Comparison of ENCODE assay signal across 16 cellular contexts in genomic region chr14:96625436-96625945, GRCh38.
DNase-seq lines count a peak whose midpoint lies in the region; ATAC-seq and TF ChIP-seq lines count a peak whose summit lies in the region.
"Had no signal": no experiment of that assay in that cellular context is flagged by ENCODE, and none has a peak within 500 bp of the region (broad histone marks: within the 10 kb centered on the region; RNA-seq: fewer than 3 reads in every experiment).

No MANE protein-coding gene starts in this region.

- no peak overlapping the region for H3K27ac ChIP-seq in BLaER1
- no peak overlapping the region for H3K27ac ChIP-seq in BLaER1 treated with 17β-estradiol and CSF1 and Interleukin-3, amounts not matched to agents 10 nM and 100 nM
- H3K27ac ChIP-seq: C4-2B had no signal

- H3K4me2 ChIP-seq in BLaER1: peak overlapping the region; percentile 49
- H3K4me2 ChIP-seq in BLaER1 treated with 17β-estradiol and CSF1 and Interleukin-3, amounts not matched to agents 10 nM and 100 nM: peak overlapping the region in 6 of 11 experiments; percentile 30 to 45 (median 36); a peak in 10 of 22 replicates

- no peak overlapping the region for H3K27ac Mint-ChIP-seq in osteocyte (ENCODE audit: unreplicated experiment)
- H3K27ac Mint-ChIP-seq: CD8-positive, alpha-beta memory T cell had no signal

- no peaks in the 10 kb centered on the region for H3K4me1 Mint-ChIP-seq in osteocyte (ENCODE audit: unreplicated experiment)
- H3K4me1 Mint-ChIP-seq: CD8-positive, alpha-beta memory T cell had no signal

- H3K4me3 ChIP-seq in BLaER1 (no peak overlapping the region), foreskin fibroblast (ENCODE audit: low read depth in 1 of 2, low read length in 2 of 2) (no peak overlapping the region)
- H3K4me3 ChIP-seq in BLaER1 treated with 17β-estradiol and CSF1 and Interleukin-3, amounts not matched to agents 10 nM and 100 nM: no peak overlapping the region

- H3K36me3 Mint-ChIP-seq in osteocyte (ENCODE audit: unreplicated experiment): no peaks in the 10 kb centered on the region
- H3K36me3 Mint-ChIP-seq: CD8-positive, alpha-beta memory T cell had no signal

- H3K4me3 Mint-ChIP-seq in osteocyte (ENCODE audit: unreplicated experiment): no peak overlapping the region
- H3K4me3 Mint-ChIP-seq: CD8-positive, alpha-beta memory T cell had no signal

- no peaks in the 10 kb centered on the region for H3K9me3 Mint-ChIP-seq in osteocyte (ENCODE audit: unreplicated experiment)
- H3K9me3 Mint-ChIP-seq: CD8-positive, alpha-beta memory T cell had no signal

- ATAC-seq in HG02642 (IDR thresholded peaks at IDR 0.05; ENCODE audit: poor library complexity, unreplicated experiment): no peak
- ATAC-seq: Panc1 had no signal

- peak; percentile 47 for DNase-seq in islet precursor cell
- DNase-seq in osteocyte (ENCODE audit: extremely low spot score, unreplicated experiment): peak; percentile 67
- no peak for DNase-seq in foreskin fibroblast
- no peak for DNase-seq in activated gamma-delta T cell (lab: John Stamatoyannopoulos, UW)
- DNase-seq: ACHN, GDM1, Karpas-422, MV-4-11, NCI-H1417, NCI-H2081 treated with DMSO at 0.1 percent for 48 hours had no signal

- no peaks in the 10 kb centered on the region for H3K27me3 ChIP-seq in BLaER1
- H3K27me3 ChIP-seq in BLaER1 treated with 17β-estradiol and CSF1 and Interleukin-3, amounts not matched to agents 10 nM and 100 nM: no peaks in the 10 kb centered on the region

- H3K27me3 Mint-ChIP-seq in osteocyte (ENCODE audit: unreplicated experiment): no peaks in the 10 kb centered on the region

- H3K4me1 ChIP-seq in BLaER1: peaks cover 8% of the 10 kb centered on the region
- peaks cover 0 to 10% (median 4%) of the 10 kb centered on the region in 10 experiments; a peak in 7 of 20 replicates for H3K4me1 ChIP-seq in BLaER1 treated with 17β-estradiol and CSF1 and Interleukin-3, amounts not matched to agents 10 nM and 100 nM

- no peak for TF ChIP-seq CTCF in osteocyte (IDR thresholded peaks at IDR 0.05)
- no peak for TF ChIP-seq CTCF in foreskin fibroblast (IDR thresholded peaks at IDR 0.05; ENCODE audit: low read depth, low read length)

- H3K9me3 ChIP-seq in BLaER1: no peaks in the 10 kb centered on the region
- peaks cover 0 to 4% (median 0%) of the 10 kb centered on the region in 11 experiments; a peak in 1 of 22 replicates for H3K9me3 ChIP-seq in BLaER1 treated with 17β-estradiol and CSF1 and Interleukin-3, amounts not matched to agents 10 nM and 100 nM (replicated peaks in 1 of 11)

- H4K20me1 ChIP-seq in BLaER1: no peaks in the 10 kb centered on the region
- H4K20me1 ChIP-seq in BLaER1 treated with 17β-estradiol and CSF1 and Interleukin-3, amounts not matched to agents 10 nM and 100 nM: no peaks in the 10 kb centered on the region

- no peaks in the 10 kb centered on the region for H3K36me3 ChIP-seq in BLaER1
- H3K36me3 ChIP-seq in BLaER1 treated with 17β-estradiol and CSF1 and Interleukin-3, amounts not matched to agents 10 nM and 100 nM: no peaks in the 10 kb centered on the region

- no peak overlapping the region for H3K9ac ChIP-seq in BLaER1
- no peak overlapping the region for H3K9ac ChIP-seq in BLaER1 treated with 17β-estradiol and CSF1 and Interleukin-3, amounts not matched to agents 10 nM and 100 nM

Comparison
In these comparisons a context has a peak if more than half of its experiments do, and no peak if none do; other contexts are left out.
1. DNase-seq: peak in islet precursor cell (single experiment) and osteocyte (single experiment); none in foreskin fibroblast (0 of 2) and activated gamma-delta T cell (single experiment).